Comparison of ENCODE assay signal across 1 cellular context in genomic region chr13:112587767-112588489, GRCh38.
A peak's percentile ranks its signal among the peaks of the same experiment; 100 is the strongest.
TF ChIP-seq lines count a peak whose summit lies in the region.

TSS of gene TUBGCP3 (minus strand) at chr13:112588153. CDS start at chr13:112587980, 173 bp downstream.

TF ChIP-seq in K562, 482 proteins besides CTCF, POLR2A, EP300 and RAD21 (continued from another document and continues in another):
- TF ChIP-seq REST (CRISPR knock-in tag; IDR thresholded peaks at IDR 0.05; ENCODE audit: low read depth): no peak
- no peak for TF ChIP-seq MEF2D (tag; conservative IDR thresholded peaks at IDR 0.05; ENCODE audit: low read depth)
- TF ChIP-seq KAT7 (CRISPR knock-in tag; IDR thresholded peaks at IDR 0.05; ENCODE audit: borderline replicate concordance): peak; percentile 85; the same call in 1 of the 2 replicates
- peak; percentile 80 for TF ChIP-seq CTBP1 (IDR thresholded peaks at IDR 0.05; ENCODE audit: borderline replicate concordance)
- TF ChIP-seq CREBBP (IDR thresholded peaks at IDR 0.05; ENCODE audit: low read depth, low read length): no peak
- TF ChIP-seq ZNF668 (CRISPR knock-in tag; IDR thresholded peaks at IDR 0.05): no peak
- TF ChIP-seq RBM14 (IDR thresholded peaks at IDR 0.05; ENCODE audit: borderline replicate concordance, insufficient read depth, low read depth, low read length): 0 out of 2 replicates have a peak, but pooled peaks have one; percentile 29
- TF ChIP-seq COPS2 (conservative IDR thresholded peaks at IDR 0.05): no peak
- TF ChIP-seq ZBTB2 (IDR thresholded peaks at IDR 0.05): no peak
- no peak for TF ChIP-seq USF2 (CRISPR knock-in tag; IDR thresholded peaks at IDR 0.05)
- no peak for TF ChIP-seq ZNF165 (CRISPR knock-in tag; IDR thresholded peaks at IDR 0.05; ENCODE audit: borderline replicate concordance)
- TF ChIP-seq SNRNP70 (optimal IDR thresholded peaks at IDR 0.05; ENCODE audit: low read depth, low read length): no peak
- TF ChIP-seq ID3 (CRISPR knock-in tag; IDR thresholded peaks at IDR 0.05): no peak
- peak; percentile 71 for TF ChIP-seq ID3 (tag; IDR thresholded peaks at IDR 0.05)
- TF ChIP-seq ARNT (IDR thresholded peaks at IDR 0.05): no peak
- TF ChIP-seq FOXP1 (CRISPR knock-in tag; IDR thresholded peaks at IDR 0.05): no peak
- no peak for TF ChIP-seq ARID4B (CRISPR knock-in tag; IDR thresholded peaks at IDR 0.05)
- no peak for TF ChIP-seq PYGO2 (tag; IDR thresholded peaks at IDR 0.05)
- no peak; the same call in 1 of the 2 replicates for TF ChIP-seq ZNF24 (IDR thresholded peaks at IDR 0.05)
- TF ChIP-seq SRSF3 (IDR thresholded peaks at IDR 0.05; ENCODE audit: insufficient read depth, low read length): 0 out of 2 replicates have a peak, but pooled peaks have one; percentile 74
- TF ChIP-seq ZFP91 (CRISPR knock-in tag; IDR thresholded peaks at IDR 0.05): no peak
- TF ChIP-seq JUND (IDR thresholded peaks at IDR 0.05; ENCODE audit: borderline replicate concordance, low read depth, low read length): peak; percentile 51
- TF ChIP-seq JUND (tag; IDR thresholded peaks at IDR 0.05; ENCODE audit: borderline replicate concordance, low read depth, low read length): peak; percentile 45; the same call in 1 of the 3 replicates
- TF ChIP-seq ZSCAN29 (IDR thresholded peaks at IDR 0.05): 0 out of 2 replicates have a peak, but pooled peaks have one; percentile 29
- no peak for TF ChIP-seq TRIM25 (IDR thresholded peaks at IDR 0.05; ENCODE audit: borderline replicate concordance)
- peak; percentile 24; the same call in 1 of the 2 replicates for TF ChIP-seq SP1 (CRISPR knock-in tag; IDR thresholded peaks at IDR 0.05)
- TF ChIP-seq IRF1 (CRISPR knock-in tag; IDR thresholded peaks at IDR 0.05; ENCODE audit: borderline replicate concordance): no peak
- TF ChIP-seq ZBTB11 (CRISPR knock-in tag; IDR thresholded peaks at IDR 0.05): peak; percentile 91 to 99 (median 97)
- TF ChIP-seq BHLHE40 (IDR thresholded peaks at IDR 0.05; ENCODE audit: low read length): peak; percentile 79
- TF ChIP-seq ZBTB34 (CRISPR knock-in tag; IDR thresholded peaks at IDR 0.05): no peak
- no peak for TF ChIP-seq POLR3A (IDR thresholded peaks at IDR 0.05; ENCODE audit: borderline replicate concordance, extremely low read depth, insufficient read depth, insufficient read length)
- no peak for TF ChIP-seq MXD1 (CRISPR knock-in tag; IDR thresholded peaks at IDR 0.05; ENCODE audit: borderline replicate concordance, poor library complexity, severe bottlenecking)
- TF ChIP-seq NR0B1 (IDR thresholded peaks at IDR 0.05; ENCODE audit: partially characterized antibody): no peak
- TF ChIP-seq ZNF830 (CRISPR knock-in tag; IDR thresholded peaks at IDR 0.05): no peak
